In the genomic region with DNA sequence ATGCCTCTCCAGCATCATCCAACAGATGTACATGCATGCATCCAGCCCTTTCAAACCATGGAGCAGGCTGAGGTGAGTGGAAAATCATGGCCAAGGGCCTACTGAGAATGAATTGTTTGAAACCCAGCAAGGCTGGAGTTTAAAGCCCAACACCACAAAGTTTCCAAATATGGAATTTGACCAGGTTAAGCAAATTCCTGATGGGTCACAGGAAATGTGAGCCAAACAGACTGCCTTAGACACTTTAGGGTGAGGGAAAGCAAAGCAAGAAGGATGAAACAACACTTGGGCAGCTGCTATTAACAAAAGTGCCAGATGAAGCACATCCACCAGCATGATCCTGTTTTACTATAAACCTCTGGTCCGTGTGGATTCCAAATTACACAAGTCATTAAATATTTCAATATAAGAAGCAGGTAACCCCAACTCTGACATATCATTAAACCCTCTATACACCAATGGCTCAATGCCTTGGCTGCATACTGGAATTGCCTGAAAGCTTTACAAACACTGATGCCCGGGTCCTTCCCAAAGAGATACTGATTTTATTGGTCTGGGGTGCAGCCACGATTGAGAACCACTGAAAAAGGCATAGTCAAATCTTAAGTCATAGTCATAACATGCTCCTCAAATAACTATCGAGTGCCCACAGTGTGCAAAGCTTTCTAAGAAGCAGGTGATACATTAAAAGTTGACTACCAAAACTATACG, we compare ENCODE assay signal across 8 cellular contexts. TPM values are rescaled to one million over a fixed set of nuclear protein-coding genes. Genes with fewer than 3 reads are reported as not detected.
DNase-seq lines count a peak whose midpoint lies in the region; ATAC-seq and TF ChIP-seq lines count a peak whose summit lies in the region.

No MANE protein-coding gene starts in this region.

- intact Hi-C loops in Calu3 (cut with micrococcal nuclease; ENCODE audit: unreplicated experiment) = no loop called here

- no peak overlapping the region for H3K4me3 ChIP-seq in fibroblast of the aortic adventitia (ENCODE audit: low read depth, low read length)
- H3K4me3 ChIP-seq in foreskin fibroblast (ENCODE audit: low read depth in 1 of 2, low read length in 2 of 2) = no peak overlapping the region

- no peaks in the 10 kb centered on the region for H3K9me3 Mint-ChIP-seq in Calu3 (ENCODE audit: low read depth, unreplicated experiment)

- CTCF ChIA-PET in Calu3 (lab: Charles Lee) (interaction anchor here (0.6 to 0.7 kb wide), 3 partner anchors 10 to 327 kb away, joined by 3 to 5 read pairs (median 4); no protein-coding TSS in a partner anchor), GM10248 (lab: Yijun Ruan, JAX) (interaction anchor here (1.4 to 2.8 kb wide), 2 partner anchors 14 to 176 kb away, joined by 3 to 14 read pairs; no protein-coding TSS in a partner anchor)

- peak overlapping the region; percentile 66 for H3K27ac Mint-ChIP-seq in Calu3 (ENCODE audit: unreplicated experiment)

- H3K4me3 Mint-ChIP-seq in Calu3 (ENCODE audit: low read depth, unreplicated experiment) = no peak overlapping the region

- DNase-seq in Calu3 (no peak), fibroblast of the aortic adventitia (ENCODE audit: low read depth) (peak; percentile 34), NCI-H510A treated with DMSO at 0.1 percent for 48 hours (lab: John Stamatoyannopoulos, UW) (no peak), foreskin fibroblast (no peak), GM10248 (ENCODE audit: extremely low spot score) (no peak)

- H3K4me1 Mint-ChIP-seq in Calu3 (ENCODE audit: low read depth, unreplicated experiment) = peaks cover 65% of the 10 kb centered on the region

- TF ChIP-seq CTCF in Calu3 (IDR thresholded peaks at IDR 0.05; ENCODE audit: unreplicated experiment) = no peak
- no peak for TF ChIP-seq CTCF in fibroblast of the aortic adventitia (IDR thresholded peaks at IDR 0.05; ENCODE audit: insufficient read depth, low read length)
- TF ChIP-seq CTCF in foreskin fibroblast (IDR thresholded peaks at IDR 0.05; ENCODE audit: low read depth, low read length) = no peak
- no peak for TF ChIP-seq CTCF in GM10248 (IDR thresholded peaks at IDR 0.05; ENCODE audit: control extremely low read depth, extremely low read depth, low read depth, missing control alignments)

- H3K27me3 Mint-ChIP-seq in Calu3 (ENCODE audit: unreplicated experiment) = no peaks in the 10 kb centered on the region

- ATAC-seq in GM19455 (IDR thresholded peaks at IDR 0.05; ENCODE audit: unreplicated experiment) = peak; percentile 65
- ATAC-seq in HG03457 (IDR thresholded peaks at IDR 0.05; ENCODE audit: unreplicated experiment) = peak; percentile 54
- ATAC-seq in GM21360 (IDR thresholded peaks at IDR 0.05; ENCODE audit: unreplicated experiment) = no peak

- BruUV-seq in Calu3 (replicated peaks; lab: Mats Ljungman, UMichigan) = no TSS peak

- H3K36me3 Mint-ChIP-seq in Calu3 (ENCODE audit: insufficient read depth, unreplicated experiment) = peaks cover 6% of the 10 kb centered on the region

- POLR2A ChIA-PET in GM10248 (lab: Yijun Ruan, JAX) = interaction anchor here (0.7 to 1.8 kb wide), 2 partner anchors 10 to 65 kb away, joined by 9 to 10 read pairs; a partner anchor contains a TSS

RNA-seq across cellular contexts. Expression of a gene that starts 9.1 kb away (rescaled TPM):
- total RNA-seq in Calu3 (2022) (22.2 and 24.9 TPM in 2 replicates), fibroblast of the aortic adventitia (ENCODE audit: low replicate concordance) (12.3 and 38.5 TPM in 2 replicates)
